8 cellular contexts compared by ENCODE assay signal in genomic region chr1:16082283-16083038, GRCh38. TPM values are rescaled to one million over a fixed set of nuclear protein-coding genes. Genes with fewer than 3 reads are reported as not detected.
A peak's percentile ranks its signal among the peaks of the same experiment; 100 is the strongest.
DNase-seq lines count a peak whose midpoint lies in the region; ATAC-seq and TF ChIP-seq lines count a peak whose summit lies in the region.

No MANE protein-coding gene starts in this region.

- peak; percentile 64 for DNase-seq in ACHN
- peak; percentile 65 for DNase-seq in activated T-cell treated with anti-CD3 and anti-CD28 coated beads, Interleukin-2, amount 50 U/mL, for 1 hour
- DNase-seq in fibroblast of lung (ENCODE audit: low read depth in 2 of 2): peak; percentile 37 to 60
- peak; percentile 97 for DNase-seq in osteoblast (ENCODE audit: insufficient read length, low spot score, missing footprints)
- peak; percentile 56 to 61 for DNase-seq in uterus

- no peak for TF ChIP-seq POLR2A in uterus (IDR thresholded peaks at IDR 0.05)

- intact Hi-C loops in uterus (cut with DNase I; ENCODE audit: low total_unique reads): no loop called here

- H3K9ac ChIP-seq in OCI-LY1 (ENCODE audit: low read length) (no peak overlapping the region), fibroblast of lung (ENCODE audit: insufficient read depth, low read length) (no peak overlapping the region)

- H3K4me1 ChIP-seq in OCI-LY1 (ENCODE audit: insufficient read depth, low read length, severe bottlenecking) (peaks cover 8% of the 10 kb centered on the region), fibroblast of lung (ENCODE audit: control insufficient read depth, extremely low read depth, insufficient read depth, low read length) (peaks cover 4% of the 10 kb centered on the region), osteoblast (ENCODE audit: insufficient read depth, low read length) (no peaks in the 10 kb centered on the region), uterus (no peaks in the 10 kb centered on the region)

- H3F3A ChIP-seq in OCI-LY1 (ENCODE audit: insufficient read depth, low read length): no peaks in the 10 kb centered on the region

- H3K79me2 ChIP-seq in OCI-LY1 (ENCODE audit: insufficient read depth, low read length) (no peaks in the 10 kb centered on the region), fibroblast of lung (ENCODE audit: control insufficient read depth, insufficient read depth, low read length) (no peaks in the 10 kb centered on the region), osteoblast (ENCODE audit: insufficient read depth, low read length) (no peaks in the 10 kb centered on the region)

- H2AFZ ChIP-seq in OCI-LY1 (ENCODE audit: low read length) (no peak overlapping the region), fibroblast of lung (ENCODE audit: low read length) (no peak overlapping the region), osteoblast (ENCODE audit: low read length) (no peak overlapping the region)

- H4K20me1 ChIP-seq in OCI-LY1 (ENCODE audit: insufficient read depth, low read length) (no peaks in the 10 kb centered on the region), fibroblast of lung (ENCODE audit: control insufficient read depth, extremely low read depth, insufficient read depth, low read length) (no peaks in the 10 kb centered on the region), osteoblast (ENCODE audit: insufficient read depth, low read length) (no peaks in the 10 kb centered on the region)

- no peak overlapping the region for H3K4me2 ChIP-seq in OCI-LY1 (ENCODE audit: low read length)
- H3K4me2 ChIP-seq in fibroblast of lung (ENCODE audit: extremely low read depth, insufficient read depth, low read length): no peak overlapping the region
- no peak overlapping the region for H3K4me2 ChIP-seq in osteoblast (ENCODE audit: insufficient read depth, low read length)

- H3K36me3 ChIP-seq in OCI-LY1 (ENCODE audit: insufficient read depth, low read length) (no peaks in the 10 kb centered on the region), fibroblast of lung (ENCODE audit: control insufficient read depth, insufficient read depth, low read length) (no peaks in the 10 kb centered on the region), osteoblast (ENCODE audit: insufficient read depth, low read length) (no peaks in the 10 kb centered on the region), uterus (no peaks in the 10 kb centered on the region)

- TF ChIP-seq CTCF in GM12875 (IDR thresholded peaks at IDR 0.05; ENCODE audit: borderline replicate concordance, insufficient read depth, low read depth, low read length) (peak; percentile 91), OCI-LY1 (IDR thresholded peaks at IDR 0.05; ENCODE audit: low read length) (peak; percentile 85), fibroblast of lung (conservative IDR thresholded peaks at IDR 0.05 in 1 of 2, IDR thresholded peaks at IDR 0.05 in 1 of 2; ENCODE audit: low read depth in 1 of 2, low read length in 2 of 2) (peak; percentile 94), osteoblast (IDR thresholded peaks at IDR 0.05; ENCODE audit: extremely low read depth, low read depth, low read length) (peak; percentile 93), uterus (IDR thresholded peaks at IDR 0.05) (peak; percentile 74 to 86 (median 81))

- H3K9me3 ChIP-seq in OCI-LY1 (ENCODE audit: low read length): no peaks in the 10 kb centered on the region
- no peaks in the 10 kb centered on the region for H3K9me3 ChIP-seq in fibroblast of lung (ENCODE audit: control insufficient read depth, insufficient read depth, low read depth, low read length)
- no peaks in the 10 kb centered on the region for H3K9me3 ChIP-seq in osteoblast (ENCODE audit: low read depth, low read length)
- no peaks in the 10 kb centered on the region for H3K9me3 ChIP-seq in uterus

- H3K27me3 ChIP-seq in OCI-LY1 (ENCODE audit: insufficient read depth, low read length): peaks cover 3% of the 10 kb centered on the region; the same call in 1 of the 2 replicates
- no peaks in the 10 kb centered on the region for H3K27me3 ChIP-seq in fibroblast of lung (ENCODE audit: control insufficient read depth, insufficient read depth, low read length)
- H3K27me3 ChIP-seq in osteoblast (ENCODE audit: insufficient read depth, low read length): no peaks in the 10 kb centered on the region
- no peaks in the 10 kb centered on the region for H3K27me3 ChIP-seq in uterus

- H3K9me2 ChIP-seq in OCI-LY1 (ENCODE audit: low read depth, low read length): no peaks in the 10 kb centered on the region

- in situ Hi-C loops in ACHN (cut with HindIII; ENCODE audit: low pct_ligation_motif_present, low pct_unique_long_range_greater_than_20kb, low sequenced_read_pairs): no loop called here

- ATAC-seq in HG03045 (IDR thresholded peaks at IDR 0.05; ENCODE audit: unreplicated experiment): no peak

- H3K4me3 ChIP-seq in GM12875 (ENCODE audit: low read depth, low read length): no peak overlapping the region
- no peak overlapping the region for H3K4me3 ChIP-seq in OCI-LY1 (ENCODE audit: low read depth, low read length, poor library complexity, severe bottlenecking)
- H3K4me3 ChIP-seq in fibroblast of lung (replicated peaks in 1 of 4; ENCODE audit: control extremely low read depth in 1 of 4, insufficient read depth in 1 of 4, low read depth in 3 of 4, low read length in 4 of 4): no peak overlapping the region
- no peak overlapping the region for H3K4me3 ChIP-seq in osteoblast (ENCODE audit: insufficient read depth, low read length)
- no peak overlapping the region for H3K4me3 ChIP-seq in uterus

- no peak overlapping the region for H3K27ac ChIP-seq in OCI-LY1 (ENCODE audit: low read depth, low read length, poor library complexity, severe bottlenecking)
- no peak overlapping the region for H3K27ac ChIP-seq in fibroblast of lung (ENCODE audit: insufficient read depth, low read length)
- no peak overlapping the region for H3K27ac ChIP-seq in osteoblast (ENCODE audit: low read depth, low read length)
- H3K27ac ChIP-seq in uterus: no peak overlapping the region

RNA-seq across cellular contexts. Expression of gene FAM131C, which starts 9.0 kb away (rescaled TPM):
- total RNA-seq in fibroblast of lung (0.26 and 0.50 TPM in 2 replicates), osteoblast (0.36 TPM in 1 of 2 replicates, not detected in the other), uterus (under 1 TPM in 2 of 4 donors, not detected in 2; 0.28 to 0.85 TPM)
- polyA plus RNA-seq in fibroblast of lung: 0.26 and 0.34 TPM in 2 replicates
- 0.66 and 0.91 TPM in 2 replicates for polyA plus RNA-seq in fibroblast of lung (2012)
- polyA minus RNA-seq in fibroblast of lung (ENCODE audit: low replicate concordance): 2.0 and 2.6 TPM in 2 replicates

RNA-seq across cellular contexts. Expression of gene CLCNKB, which starts 38.9 kb away (rescaled TPM):
- under 0.01 and 0.33 TPM in 2 replicates for total RNA-seq in fibroblast of lung
- 0.07 and 0.09 TPM in 2 replicates for polyA plus RNA-seq in fibroblast of lung
- polyA plus RNA-seq in fibroblast of lung (2012): 0.05 TPM in 1 of 2 replicates, not detected in the other
- not detected in 2 replicates for polyA minus RNA-seq in fibroblast of lung (ENCODE audit: low replicate concordance)
- total RNA-seq in osteoblast: 0.29 and 0.36 TPM in 2 replicates
- 1 to 10 TPM in 2 of 4 donors, under 1 TPM in 1, not detected in 1; 0.41 to 1.9 (median 1.2) TPM for total RNA-seq in uterus
